Comparison of ENCODE assay signal across 9 cellular contexts in the genomic region with DNA sequence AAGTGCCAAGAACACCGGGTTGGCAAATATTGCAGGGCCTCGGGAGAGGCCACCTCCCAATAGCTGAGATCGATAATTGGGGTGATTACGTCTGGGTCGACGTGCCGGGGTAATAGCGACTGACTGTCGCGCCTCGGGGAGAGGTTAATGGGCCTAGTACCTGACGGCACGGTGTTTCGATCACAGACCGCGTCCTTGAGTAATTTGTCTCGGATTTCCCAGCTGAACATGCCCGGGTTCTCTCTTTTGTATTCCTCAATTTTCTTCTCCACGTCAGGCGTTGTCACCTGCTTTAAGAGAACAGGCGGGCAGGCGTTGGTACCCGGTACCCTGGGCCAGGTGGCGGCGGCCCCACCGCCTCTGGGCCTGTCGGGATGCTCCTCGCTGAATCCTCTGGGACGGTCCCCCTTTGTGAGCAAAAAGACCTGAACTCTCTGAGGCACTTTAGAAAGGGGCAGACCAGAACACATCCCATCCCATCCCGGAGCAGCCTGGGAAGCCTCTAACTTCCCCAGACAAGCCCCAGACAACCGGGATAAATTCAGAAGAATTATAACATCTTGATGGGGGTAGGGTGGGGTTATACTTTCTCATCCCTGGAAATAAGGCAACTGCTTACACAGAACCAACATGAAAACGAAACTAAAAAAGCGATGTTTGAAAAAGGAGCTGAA. TPM values are rescaled to one million over a fixed set of nuclear protein-coding genes. Genes with fewer than 3 reads are reported as not detected.
A peak's percentile ranks its signal among the peaks of the same experiment; 100 is the strongest.
DNase-seq lines count a peak whose midpoint lies in the region; ATAC-seq and TF ChIP-seq lines count a peak whose summit lies in the region.
"Had no signal": no experiment of that assay in that cellular context is flagged by ENCODE, and none has a peak within 500 bp of the region (broad histone marks: within the 10 kb centered on the region; RNA-seq: fewer than 3 reads in every experiment).

No MANE protein-coding gene starts in this region.

- ATAC-seq in T-cell (replicated peaks in 1 of 4) (no peak), HG02973 (IDR thresholded peaks at IDR 0.05; ENCODE audit: unreplicated experiment) (no peak)

- H3K4me3 ChIP-seq in fibroblast of pulmonary artery (replicated peaks; ENCODE audit: low read depth, low read length), result peak overlapping the region; percentile 31

- no peaks in the 10 kb centered on the region for H3K9me3 ChIP-seq in ES-I3 (ENCODE audit: control insufficient read depth, insufficient read depth, low read length)

- H3K27ac Mint-ChIP-seq in T-cell (peak overlapping the region in 1 of 2 donors; percentile 11), progenitor cell of endocrine pancreas (peak overlapping the region; percentile 59)

- H3K36me3 Mint-ChIP-seq in T-cell (no peaks in the 10 kb centered on the region), progenitor cell of endocrine pancreas (ENCODE audit: insufficient read depth) (peaks cover 2% of the 10 kb centered on the region)

- TF ChIP-seq CTCF in fibroblast of pulmonary artery (IDR thresholded peaks at IDR 0.05; ENCODE audit: low read length, missing control alignments) (no peak), progenitor cell of endocrine pancreas (IDR thresholded peaks at IDR 0.05; ENCODE audit: unreplicated experiment) (no peak)

- peaks cover 20% of the 10 kb centered on the region for H3K4me1 ChIP-seq in ES-I3 (ENCODE audit: insufficient read depth, low read length)

- H3K9me3 Mint-ChIP-seq in T-cell (peaks cover 0 to 5% (median 0%) of the 10 kb centered on the region in 3 donors), progenitor cell of endocrine pancreas (ENCODE audit: low read depth) (no peaks in the 10 kb centered on the region)

- H3K9ac ChIP-seq in ES-I3 (ENCODE audit: low read depth, low read length), result peak overlapping the region; percentile 19; the same call in 1 of the 2 replicates

- CTCF ChIA-PET in T-cell (lab: Charles Lee), result no interaction called here

- H3K27me3 Mint-ChIP-seq in T-cell, result peaks cover 81 to 95% of the 10 kb centered on the region in 2 donors
- H3K27me3 Mint-ChIP-seq in progenitor cell of endocrine pancreas, result peaks cover 100% of the 10 kb centered on the region

- peak overlapping the region; percentile 17 to 75 (median 53) for H3K4me3 Mint-ChIP-seq in T-cell
- H3K4me3 Mint-ChIP-seq in progenitor cell of endocrine pancreas (ENCODE audit: low read depth), result no peak overlapping the region

- H3K4me1 Mint-ChIP-seq in T-cell (peaks cover 28 to 35% (median 33%) of the 10 kb centered on the region in 3 donors), progenitor cell of endocrine pancreas (ENCODE audit: low read depth) (peaks cover 4% of the 10 kb centered on the region)

- DNase-seq in T-cell (no peak), fibroblast of pulmonary artery (ENCODE audit: low read depth) (peak; percentile 20), progenitor cell of endocrine pancreas (ENCODE audit: low spot score, unreplicated experiment) (no peak), hippocampal formation (lab: John Stamatoyannopoulos, UW) (no peak), NCI-H2196 treated with DMSO at 0.1 percent for 48 hours (lab: John Stamatoyannopoulos, UW; ENCODE audit: unreplicated experiment) (no peak), NCI-H1930 (lab: John Stamatoyannopoulos, UW) (no peak)
- DNase-seq: NCI-H2081 had no signal

- H3K36me3 ChIP-seq in ES-I3 (ENCODE audit: insufficient read depth, low read length), result no peaks in the 10 kb centered on the region

- POLR2A ChIA-PET in T-cell (lab: Charles Lee), result no interaction called here

RNA-seq across cellular contexts. Expression of gene PAX3, which starts 3.3 kb away (rescaled TPM):
- total RNA-seq in T-cell (not detected), progenitor cell of endocrine pancreas (0.16 TPM in 1 of 2 replicates, not detected in the other)
